In genomic region chr12:12626471-12626870, GRCh38 we compare ENCODE assay signal across 22 cellular contexts.
"Had no signal": no experiment of that assay in that cellular context is flagged by ENCODE, and none has a peak within 500 bp of the region (broad histone marks: within the 10 kb centered on the region; RNA-seq: fewer than 3 reads in every experiment).

No MANE protein-coding gene starts in this region.

- H3K4me3 Mint-ChIP-seq: activated naive CD4-positive, alpha-beta T cell treated with anti-CD3 and anti-CD28 coated beads for 36 hours; activated naive CD8-positive, alpha-beta T cell treated with anti-CD3 and anti-CD28 coated beads, Interleukin-2, amount 50 U/mL, for 24 hours; activated T-cell treated with anti-CD3 and anti-CD28 coated beads, Interleukin-2, amount 50 U/mL, for 24 hours; endodermal cell; naive B cell; type B pancreatic cell; WTC11 had no signal

- H3K9me3 ChIP-seq: ascending aorta, colonic mucosa, lower lobe of right lung, vagina had no signal

- H3K27ac ChIP-seq: ascending aorta, brain microvascular endothelial cell, colonic mucosa, epithelial cell of prostate, lower lobe of right lung, thoracic aorta, vagina had no signal

- H3K36me3 ChIP-seq: brain microvascular endothelial cell, colonic mucosa, lower lobe of right lung, thoracic aorta, vagina had no signal

- H3K9me3 Mint-ChIP-seq: activated T-cell treated with anti-CD3 and anti-CD28 coated beads, Interleukin-2, amount 50 U/mL, for 24 hours had no signal

- H3K4me3 ChIP-seq: ascending aorta, colonic mucosa, lower lobe of right lung, thoracic aorta, vagina had no signal

- ATAC-seq: activated naive CD8-positive, alpha-beta T cell treated with anti-CD3 and anti-CD28 coated beads, Interleukin-2, amount 50 U/mL, for 24 hours; lower lobe of right lung; WTC11 had no signal

- H3K27me3 ChIP-seq: ascending aorta, brain microvascular endothelial cell, colonic mucosa, vagina had no signal

- H3K27ac Mint-ChIP-seq: activated naive CD4-positive, alpha-beta T cell treated with anti-CD3 and anti-CD28 coated beads for 36 hours; activated naive CD8-positive, alpha-beta T cell treated with anti-CD3 and anti-CD28 coated beads, Interleukin-2, amount 50 U/mL, for 24 hours; endodermal cell; progenitor cell of endocrine pancreas; type B pancreatic cell; WTC11 had no signal

- H3K27me3 Mint-ChIP-seq: activated naive CD8-positive, alpha-beta T cell treated with anti-CD3 and anti-CD28 coated beads, Interleukin-2, amount 50 U/mL, for 24 hours; activated T-cell treated with anti-CD3 and anti-CD28 coated beads, Interleukin-2, amount 50 U/mL, for 24 hours; naive B cell; progenitor cell of endocrine pancreas; type B pancreatic cell had no signal

- DNase-seq: activated naive CD4-positive, alpha-beta T cell treated with anti-CD3 and anti-CD28 coated beads for 36 hours; activated naive CD8-positive, alpha-beta T cell treated with anti-CD3 and anti-CD28 coated beads, Interleukin-2, amount 50 U/mL, for 24 hours; activated T-cell treated with anti-CD3 and anti-CD28 coated beads, Interleukin-2, amount 50 U/mL, for 24 hours; brain microvascular endothelial cell; central memory CD4-positive, alpha-beta T cell; colonic mucosa; endodermal cell; kidney; lower lobe of right lung; mesendoderm; naive B cell; retina; stimulated activated CD4-positive, alpha-beta T cell treated with anti-CD3 and anti-CD28 coated beads, Interleukin-4, amount 100 ng/mL, for 24 hours; stimulated activated naive CD4-positive, alpha-beta T cell treated with Interleukin-2 at 50 U/mL for 16 hours; T1000 had no signal
